ENCODE assay signal across 1 cellular context in genomic region chrX:48896611-48897011, GRCh38.
TF ChIP-seq lines count a peak whose summit lies in the region.

No MANE protein-coding gene starts in this region.

TF ChIP-seq in liver, 16 proteins besides CTCF, POLR2A, EP300 and RAD21 (continued from another document):
- TF ChIP-seq ZBTB33 (IDR thresholded peaks at IDR 0.05), result no peak
- TF ChIP-seq MAX (IDR thresholded peaks at IDR 0.05), result no peak
- TF ChIP-seq YY1 (IDR thresholded peaks at IDR 0.05), result no peak
- no peak for TF ChIP-seq GABPA (IDR thresholded peaks at IDR 0.05 in 1 of 2, conservative IDR thresholded peaks at IDR 0.05 in 1 of 2)
- TF ChIP-seq TAF1 (conservative IDR thresholded peaks at IDR 0.05), result no peak
- no peak for TF ChIP-seq RXRA (IDR thresholded peaks at IDR 0.05)
- TF ChIP-seq HNF4G (IDR thresholded peaks at IDR 0.05), result no peak
TF ChIP-seq in liver: peak in this region for 0.
